Comparison of ENCODE assay signal across 9 cellular contexts in the genomic region with DNA sequence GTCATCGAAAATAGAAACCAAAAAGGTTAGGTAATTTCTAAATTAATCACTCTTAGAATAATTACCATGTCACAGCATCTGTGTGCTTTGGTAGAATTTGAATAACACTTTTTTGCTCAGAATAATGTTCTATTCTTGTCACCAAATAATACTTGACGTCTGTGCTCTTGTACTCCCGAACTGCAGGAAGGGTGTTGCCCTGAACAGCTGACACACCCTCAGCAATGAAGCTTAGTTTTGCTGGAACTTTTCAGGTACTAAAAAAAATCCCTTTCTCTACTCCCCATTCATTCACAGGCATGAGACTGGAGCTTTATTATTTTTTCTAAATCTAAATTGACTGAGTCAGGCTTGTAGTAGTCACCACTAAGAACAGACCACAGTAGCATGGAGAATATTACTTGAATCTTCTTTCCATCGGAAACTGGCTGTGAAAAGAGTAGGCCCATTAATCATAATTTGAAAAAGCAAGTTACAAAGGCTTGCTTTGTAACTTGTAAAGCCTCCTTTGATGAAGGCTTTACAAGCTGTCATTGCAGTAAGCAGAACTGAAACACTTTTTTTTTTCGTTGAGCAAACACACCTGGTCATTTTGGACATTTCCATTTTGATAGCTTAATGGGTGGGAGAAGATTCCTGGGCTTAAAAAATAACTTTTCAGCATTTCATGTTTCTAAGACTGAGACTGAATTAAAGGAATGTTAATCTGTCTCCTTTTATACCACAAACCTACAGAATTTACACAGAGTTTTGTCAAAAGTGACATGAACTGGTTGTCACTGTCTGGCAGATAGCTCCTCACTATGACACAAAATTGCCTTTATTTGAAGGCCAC.
DNase-seq lines count a peak whose midpoint lies in the region; ATAC-seq, FAIRE-seq and TF ChIP-seq lines count a peak whose summit lies in the region.
"Had no signal": no experiment of that assay in that cellular context is flagged by ENCODE, and none has a peak within 500 bp of the region (broad histone marks: within the 10 kb centered on the region; RNA-seq: fewer than 3 reads in every experiment).

No MANE protein-coding gene starts in this region.

- no peak for TF ChIP-seq POLR2A in endothelial cell of umbilical vein (IDR thresholded peaks at IDR 0.05; ENCODE audit: low read depth, low read length)
- no peak for TF ChIP-seq POLR2A in sigmoid colon (IDR thresholded peaks at IDR 0.05)

- TF ChIP-seq EP300 in sigmoid colon (IDR thresholded peaks at IDR 0.05), result no peak

- BruUV-seq in endothelial cell of umbilical vein (replicated peaks; lab: Mats Ljungman, UMichigan), result no TSS peak

- H3K9me3 ChIP-seq in endothelial cell of umbilical vein (replicated peaks; ENCODE audit: control insufficient read depth, insufficient read depth, low read length), result no peaks in the 10 kb centered on the region
- H3K9me3 ChIP-seq in sigmoid colon, result no peaks in the 10 kb centered on the region

- no peaks in the 10 kb centered on the region for H3K79me2 ChIP-seq in endothelial cell of umbilical vein (ENCODE audit: control insufficient read depth, insufficient read depth, low read length)

- intact Hi-C loops in endothelial cell of umbilical vein (cut with micrococcal nuclease), result no loop called here
- intact Hi-C loops in sigmoid colon (cut with DNase I), result no loop called here

- CTCF ChIA-PET in endothelial cell of umbilical vein (lab: Charles Lee), result interaction anchor here (1.5 to 2.0 kb wide), 4 partner anchors 8 to 165 kb away, joined by 3 to 5 read pairs (median 4); no protein-coding TSS in a partner anchor

- peak; percentile 40 for FAIRE-seq in endothelial cell of umbilical vein (lab: Jason Lieb, UNC)

- H3K36me3 ChIP-seq in endothelial cell of umbilical vein (ENCODE audit: control insufficient read depth in 2 of 2, extremely low read depth in 1 of 2, insufficient read depth in 2 of 2, low read length in 2 of 2), result no peaks in the 10 kb centered on the region
- no peaks in the 10 kb centered on the region for H3K36me3 ChIP-seq in sigmoid colon

- DNase-seq in activated CD4-positive, alpha-beta T cell treated with anti-CD3 and anti-CD28 coated beads for 4 hours, result peak; percentile 41 to 47
- no peak for DNase-seq in activated CD4-positive, alpha-beta T cell treated with anti-CD3 and anti-CD28 coated beads, Interleukin-2, amount 50 U/mL, for 1 hour
- DNase-seq in RPMI8226 (peak; percentile 84), endothelial cell of umbilical vein (ENCODE audit: low read depth, low spot score) (no peak), sigmoid colon (no peak), KG1 (lab: John Stamatoyannopoulos, UW) (no peak), GM03348 (ENCODE audit: low spot score) (no peak)

- no peaks in the 10 kb centered on the region for H3K9me1 ChIP-seq in endothelial cell of umbilical vein (replicated peaks; ENCODE audit: control insufficient read depth, extremely low read depth, insufficient read depth, low read length)

- H3K27me3 ChIP-seq in endothelial cell of umbilical vein (ENCODE audit: control insufficient read depth in 2 of 2, insufficient read depth in 2 of 2, low read length in 2 of 2) (no peaks in the 10 kb centered on the region), sigmoid colon (no peaks in the 10 kb centered on the region)

- H3K27ac ChIP-seq in endothelial cell of umbilical vein (ENCODE audit: insufficient read depth, low read depth, low read length), result no peak overlapping the region
- H3K27ac ChIP-seq in sigmoid colon, result peak overlapping the region; percentile 38 to 69 (median 44)
- H3K27ac ChIP-seq: C4-2B had no signal

- POLR2A ChIA-PET in endothelial cell of umbilical vein (lab: Charles Lee), result no interaction called here

- no peaks in the 10 kb centered on the region for H4K20me1 ChIP-seq in endothelial cell of umbilical vein (replicated peaks; ENCODE audit: control insufficient read depth, extremely low read depth, insufficient read depth, low read length)

- 7 to 27% methylated on average over 5 of the region's 5 CpGs for WGBS in sigmoid colon, 2 donors

- peak; percentile 44 for ATAC-seq in HG02981 (IDR thresholded peaks at IDR 0.05; ENCODE audit: unreplicated experiment)

- no peaks in the 10 kb centered on the region for H3K4me1 ChIP-seq in endothelial cell of umbilical vein (ENCODE audit: control insufficient read depth, extremely low read depth, insufficient read depth, low read length)
- H3K4me1 ChIP-seq in sigmoid colon, result peaks cover 0 to 15% (median 12%) of the 10 kb centered on the region in 4 donors

- no peak for TF ChIP-seq CTCF in endothelial cell of umbilical vein (IDR thresholded peaks at IDR 0.05; ENCODE audit: extremely low read depth in 1 of 2, insufficient read depth in 1 of 2, low read depth in 1 of 2, low read length in 2 of 2)
- TF ChIP-seq CTCF in sigmoid colon (IDR thresholded peaks at IDR 0.05), result no peak

- H2AFZ ChIP-seq in endothelial cell of umbilical vein (ENCODE audit: low read depth, low read length), result no peak overlapping the region

- no peak overlapping the region for H3K4me2 ChIP-seq in endothelial cell of umbilical vein (ENCODE audit: insufficient read depth, low read length)

- H3K9ac ChIP-seq in endothelial cell of umbilical vein (replicated peaks; ENCODE audit: extremely low read depth, insufficient read depth, low read length), result no peak overlapping the region

- dilution Hi-C loops in endothelial cell of umbilical vein (cut with MboI; ENCODE audit: extremely low pct_ligation_motif_present, low sequenced_read_pairs), result no loop called here

- H3K4me3 ChIP-seq in endothelial cell of umbilical vein (replicated peaks in 1 of 3; ENCODE audit: insufficient read depth in 1 of 3, low read depth in 1 of 3, low read length in 3 of 3) (no peak overlapping the region), sigmoid colon (no peak overlapping the region)

TF ChIP-seq in endothelial cell of umbilical vein, 7 proteins besides CTCF, POLR2A, EP300 and RAD21:
- TF ChIP-seq JUN (IDR thresholded peaks at IDR 0.05; ENCODE audit: borderline replicate concordance, insufficient read depth, insufficient read length, low read depth) (no peak), GATA2 (IDR thresholded peaks at IDR 0.05; ENCODE audit: insufficient read depth, insufficient read length, low read depth, low read length) (no peak), MYC (IDR thresholded peaks at IDR 0.05; ENCODE audit: low read depth, low read length) (no peak), POLR2AphosphoS5 (IDR thresholded peaks at IDR 0.05; ENCODE audit: insufficient read depth, low read depth, low read length) (no peak), FOS (IDR thresholded peaks at IDR 0.05; ENCODE audit: borderline replicate concordance, insufficient read depth, low read length) (no peak), EZH2 (IDR thresholded peaks at IDR 0.05; ENCODE audit: borderline replicate concordance, low read depth, low read length, severe bottlenecking) (no peak)
- TF ChIP-seq, protein P1, sequence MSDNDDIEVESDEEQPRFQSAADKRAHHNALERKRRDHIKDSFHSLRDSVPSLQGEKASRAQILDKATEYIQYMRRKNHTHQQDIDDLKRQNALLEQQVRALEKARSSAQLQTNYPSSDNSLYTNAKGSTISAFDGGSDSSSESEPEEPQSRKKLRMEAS (IDR thresholded peaks at IDR 0.05; ENCODE audit: insufficient read depth, insufficient read length), result no peak

Comparison
In these comparisons a context has a peak if more than half of its experiments do, and no peak if none do; other contexts are left out.
1. DNase-seq: peak in activated CD4-positive, alpha-beta T cell treated with anti-CD3 and anti-CD28 coated beads for 4 hours (2 of 2) and RPMI8226 (single experiment); none in activated CD4-positive, alpha-beta T cell treated with anti-CD3 and anti-CD28 coated beads, Interleukin-2, amount 50 U/mL, for 1 hour (single experiment), endothelial cell of umbilical vein (single experiment), sigmoid colon (single experiment), KG1 (single experiment) and GM03348 (single experiment).